In genomic region chr10:43585981-43586738, GRCh38 we compare ENCODE assay signal across 1 cellular context.
TF ChIP-seq lines count a peak whose summit lies in the region.

No MANE protein-coding gene starts in this region.

TF ChIP-seq in GM23338, 12 proteins besides CTCF, POLR2A, EP300 and RAD21 (continued from another document):
- TF ChIP-seq ZNF462 (CRISPR knock-in tag; IDR thresholded peaks at IDR 0.05) (no peak), EZH2phosphoT487 (IDR thresholded peaks at IDR 0.05; ENCODE audit: unreplicated experiment) (no peak), JUNB (IDR thresholded peaks at IDR 0.05; ENCODE audit: unreplicated experiment) (no peak)
